8 cellular contexts compared by ENCODE assay signal in genomic region chr4:147518846-147519767, GRCh38. TPM values are rescaled to one million over a fixed set of nuclear protein-coding genes. Genes with fewer than 3 reads are reported as not detected.
DNase-seq lines count a peak whose midpoint lies in the region; ATAC-seq and TF ChIP-seq lines count a peak whose summit lies in the region.

No MANE protein-coding gene starts in this region.

- H3K4me3 ChIP-seq in MM.1S (ENCODE audit: low read length) (no peak overlapping the region), left lung (no peak overlapping the region)

- DNase-seq in ACHN: peak; percentile 57
- DNase-seq in MM.1S: peak; percentile 77
- DNase-seq in T-helper 2 cell treated with Interferon-gamma antibody and Interleukin-4, amounts not matched to agents 5 μg/mL and 100 μg/mL, for 36 hours (ENCODE audit: low spot score): peak; percentile 8
- peak; percentile 48 for DNase-seq in cerebellar cortex (ENCODE audit: low spot score)
- DNase-seq in left lung: peak in 1 of 2 donors; percentile 45
- peak; percentile 6 to 11 for DNase-seq in stimulated activated CD8-positive, alpha-beta memory T cell treated with anti-CD3 and anti-CD28 coated beads, Interleukin-15, amount 100 ng/mL, for 48 hours (ENCODE audit: low read depth in 2 of 2)

- no peaks in the 10 kb centered on the region for H3K4me1 Mint-ChIP-seq in T-helper 2 cell treated with Interferon-gamma antibody and Interleukin-4, amounts not matched to agents 5 μg/mL and 100 μg/mL, for 36 hours (ENCODE audit: low read depth)

- H3F3A ChIP-seq in MM.1S (ENCODE audit: insufficient read depth, low read length): no peaks in the 10 kb centered on the region

- H3K4me1 ChIP-seq in MM.1S (ENCODE audit: low read length) (no peaks in the 10 kb centered on the region), left lung (no peaks in the 10 kb centered on the region)

- ATAC-seq in HG02571 (IDR thresholded peaks at IDR 0.05; ENCODE audit: unreplicated experiment): peak; percentile 93
- ATAC-seq in left lung: peak; percentile 94

- no peaks in the 10 kb centered on the region for H3K27me3 ChIP-seq in MM.1S (replicated peaks; ENCODE audit: insufficient read depth, low read length)
- no peaks in the 10 kb centered on the region for H3K27me3 ChIP-seq in left lung

- no peak overlapping the region for H3K27ac Mint-ChIP-seq in T-helper 2 cell treated with Interferon-gamma antibody and Interleukin-4, amounts not matched to agents 5 μg/mL and 100 μg/mL, for 36 hours

- no peaks in the 10 kb centered on the region for H4K20me1 ChIP-seq in MM.1S (ENCODE audit: insufficient read depth, low read length)

- no peaks in the 10 kb centered on the region for H3K9me3 Mint-ChIP-seq in T-helper 2 cell treated with Interferon-gamma antibody and Interleukin-4, amounts not matched to agents 5 μg/mL and 100 μg/mL, for 36 hours

- H3K27me3 Mint-ChIP-seq in T-helper 2 cell treated with Interferon-gamma antibody and Interleukin-4, amounts not matched to agents 5 μg/mL and 100 μg/mL, for 36 hours (ENCODE audit: low read depth): peaks cover 3% of the 10 kb centered on the region

- H2AFZ ChIP-seq in MM.1S (ENCODE audit: low read length): no peak overlapping the region

- in situ Hi-C loops in ACHN (cut with HindIII; ENCODE audit: low pct_ligation_motif_present, low pct_unique_long_range_greater_than_20kb, low sequenced_read_pairs): no loop called here

- intact Hi-C loops in left lung (cut with DNase I): no loop called here

- TF ChIP-seq CTCF in GM12873 (IDR thresholded peaks at IDR 0.05; ENCODE audit: insufficient read depth, low read depth, low read length, missing control alignments): peak; percentile 95
- peak; percentile 92 for TF ChIP-seq CTCF in MM.1S (IDR thresholded peaks at IDR 0.05; ENCODE audit: low read length)
- TF ChIP-seq CTCF in left lung (IDR thresholded peaks at IDR 0.05): peak; percentile 61 to 84

- no peak overlapping the region for H3K4me2 ChIP-seq in MM.1S (ENCODE audit: low read depth, low read length)

- no peak overlapping the region for H3K4me3 Mint-ChIP-seq in T-helper 2 cell treated with Interferon-gamma antibody and Interleukin-4, amounts not matched to agents 5 μg/mL and 100 μg/mL, for 36 hours

- H3K9me3 ChIP-seq in MM.1S (replicated peaks; ENCODE audit: insufficient read depth, low read length) (no peaks in the 10 kb centered on the region), left lung (no peaks in the 10 kb centered on the region)

- H3K27ac ChIP-seq in MM.1S (ENCODE audit: low read length) (no peak overlapping the region), left lung (peak overlapping the region in 1 of 2 donors; percentile 35)

- no peaks in the 10 kb centered on the region for H3K79me2 ChIP-seq in MM.1S (ENCODE audit: low read length)

- H3K9me2 ChIP-seq in MM.1S (replicated peaks; ENCODE audit: insufficient read depth, low read length): no peaks in the 10 kb centered on the region

- no peak overlapping the region for H3K9ac ChIP-seq in MM.1S (ENCODE audit: low read length)

- H3K36me3 Mint-ChIP-seq in T-helper 2 cell treated with Interferon-gamma antibody and Interleukin-4, amounts not matched to agents 5 μg/mL and 100 μg/mL, for 36 hours (ENCODE audit: low read depth): no peaks in the 10 kb centered on the region

- H3K36me3 ChIP-seq in MM.1S (replicated peaks; ENCODE audit: insufficient read depth, low read length) (no peaks in the 10 kb centered on the region), left lung (no peaks in the 10 kb centered on the region)

RNA-seq across cellular contexts. Expression of gene EDNRA, which starts 38.2 kb away (rescaled TPM):
- 10 to 100 TPM; 26.6 to 41.8 TPM for total RNA-seq in left lung
